ENCODE assay signal across 11 cellular contexts in the genomic region with DNA sequence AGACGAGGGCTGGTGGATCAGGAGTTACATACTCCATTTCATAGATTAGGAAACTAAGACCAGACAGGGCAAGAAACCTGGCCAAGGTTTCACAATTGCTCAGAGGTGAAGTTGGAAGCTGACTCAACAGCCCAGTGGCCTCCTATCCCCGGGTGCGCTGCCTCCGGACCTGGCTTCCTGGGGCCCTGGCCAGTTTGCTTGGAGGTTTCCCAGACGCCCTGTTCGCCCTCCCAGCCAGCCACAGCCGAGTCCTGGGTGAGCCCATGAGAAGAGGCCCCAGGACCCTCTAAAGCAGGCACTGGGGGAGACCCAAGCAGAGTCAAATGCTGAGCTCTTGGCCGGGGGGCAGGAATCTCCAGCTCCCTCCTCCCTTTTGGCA.
DNase-seq lines count a peak whose midpoint lies in the region; ATAC-seq, FAIRE-seq and TF ChIP-seq lines count a peak whose summit lies in the region.
"Had no signal": no experiment of that assay in that cellular context is flagged by ENCODE, and none has a peak within 500 bp of the region (broad histone marks: within the 10 kb centered on the region; RNA-seq: fewer than 3 reads in every experiment).

No MANE protein-coding gene starts in this region.

- intact Hi-C loops in esophagus muscularis mucosa (cut with DNase I) (no loop called here), pancreas (cut with DNase I) (no loop called here)

- DNase-seq in EL (peak; percentile 16), SJCRH30 (no peak), esophagus muscularis mucosa (ENCODE audit: extremely low spot score) (no peak), pancreas (peak in 5 of 6 donors; percentile 27 to 69 (median 43)), NCI-H128 (lab: John Stamatoyannopoulos, UW; ENCODE audit: unreplicated experiment) (no peak), LoVo (ENCODE audit: low spot score) (no peak)
- DNase-seq in activated CD8-positive, alpha-beta memory T cell treated with anti-CD3 and anti-CD28 coated beads, Interleukin-2, amount 50 U/mL, for 4 hours: no peak
- DNase-seq: T-cell had no signal

- TF ChIP-seq CTCF in esophagus muscularis mucosa (IDR thresholded peaks at IDR 0.05) (no peak), pancreas (IDR thresholded peaks at IDR 0.05) (no peak)

- no peak for FAIRE-seq in pancreas (lab: Jason Lieb, UNC)
- FAIRE-seq: GM18507 had no signal

- peak; percentile 69 to 82 (median 78) for ATAC-seq in pancreas
- ATAC-seq in GM19035 (IDR thresholded peaks at IDR 0.05; ENCODE audit: unreplicated experiment): no peak
- ATAC-seq: T-cell had no signal

- H3K9me3 ChIP-seq in SJCRH30 (replicated peaks) (no peaks in the 10 kb centered on the region), esophagus muscularis mucosa (no peaks in the 10 kb centered on the region), pancreas (no peaks in the 10 kb centered on the region)

- WGBS in esophagus muscularis mucosa: 63% methylated on average over 5 of the region's 8 CpGs
- WGBS in pancreas, 2 donors: 14 to 27% methylated on average over 8 of the region's 8 CpGs

- H3K4me1 ChIP-seq in SJCRH30 (peaks cover 13% of the 10 kb centered on the region), esophagus muscularis mucosa (peaks cover 0 to 16% (median 15%) of the 10 kb centered on the region in 4 donors), pancreas (no peaks in the 10 kb centered on the region)

- H3K27me3 ChIP-seq in SJCRH30 (no peaks in the 10 kb centered on the region), esophagus muscularis mucosa (no peaks in the 10 kb centered on the region), pancreas (no peaks in the 10 kb centered on the region)

- TF ChIP-seq POLR2A in esophagus muscularis mucosa (IDR thresholded peaks at IDR 0.05; ENCODE audit: low read depth): no peak

- peak overlapping the region; percentile 44 for H3K4me3 ChIP-seq in SJCRH30
- peak overlapping the region; percentile 34 to 50 (median 38) for H3K4me3 ChIP-seq in esophagus muscularis mucosa
- H3K4me3 ChIP-seq in pancreas: peak overlapping the region in 3 of 4 donors; percentile 5 to 38 (median 29)
- H3K4me3 ChIP-seq: smooth muscle cell had no signal

- TF ChIP-seq EP300 in esophagus muscularis mucosa (IDR thresholded peaks at IDR 0.05): no peak

- no peaks in the 10 kb centered on the region for H3K36me3 ChIP-seq in SJCRH30
- H3K36me3 ChIP-seq in esophagus muscularis mucosa: no peaks in the 10 kb centered on the region
- no peaks in the 10 kb centered on the region for H3K36me3 ChIP-seq in pancreas

- peak overlapping the region; percentile 55 for H3K27ac ChIP-seq in SJCRH30
- H3K27ac ChIP-seq in esophagus muscularis mucosa (replicated peaks in 1 of 4): no peak overlapping the region
- no peak overlapping the region for H3K27ac ChIP-seq in pancreas

Comparison
In these comparisons a context has a peak if more than half of its experiments do, and no peak if none do; other contexts are left out.
1. DNase-seq: peak in EL (single experiment) and pancreas (5 of 6); none in SJCRH30 (0 of 2), esophagus muscularis mucosa (single experiment), activated CD8-positive, alpha-beta memory T cell treated with anti-CD3 and anti-CD28 coated beads, Interleukin-2, amount 50 U/mL, for 4 hours (single experiment), NCI-H128 (single experiment) and LoVo (single experiment).
2. Peak in every context shown above with its lines, with median percentiles within 50 percentile points of each other: H3K4me3 ChIP-seq.